8 cellular contexts compared by ENCODE assay signal in genomic region chr5:81971086-81971693, GRCh38. TPM values are rescaled to one million over a fixed set of nuclear protein-coding genes. Genes with fewer than 3 reads are reported as not detected.
DNase-seq lines count a peak whose midpoint lies in the region; ATAC-seq and TF ChIP-seq lines count a peak whose summit lies in the region.

No MANE protein-coding gene starts in this region.

- peaks cover 29% of the 10 kb centered on the region for H3K4me1 Mint-ChIP-seq in activated naive CD8-positive, alpha-beta T cell (ENCODE audit: low read depth)

- no peaks in the 10 kb centered on the region for H3K9me3 Mint-ChIP-seq in activated naive CD8-positive, alpha-beta T cell (ENCODE audit: low read depth)

- peak overlapping the region; percentile 55 for H2AFZ ChIP-seq in hepatocyte

- no peaks in the 10 kb centered on the region for H3K27me3 ChIP-seq in hepatocyte

- H3K27ac Mint-ChIP-seq in activated naive CD8-positive, alpha-beta T cell = peak overlapping the region; percentile 99

- H3K4me1 ChIP-seq in hepatocyte (ENCODE audit: insufficient read depth) = peaks cover 8% of the 10 kb centered on the region

- in situ Hi-C loops in GM13976 (cut with MboI; ENCODE audit: low sequenced_read_pairs, unreplicated experiment) = no loop called here

- no peaks in the 10 kb centered on the region for H3K9me2 ChIP-seq in hepatocyte (replicated peaks; ENCODE audit: insufficient read depth)

- H3K36me3 ChIP-seq in hepatocyte (replicated peaks; ENCODE audit: insufficient read depth, low read depth) = no peaks in the 10 kb centered on the region

- 8% methylated on average over 10 of the region's 10 CpGs for WGBS in hepatocyte (ENCODE audit: low lambda C conversion rate, missing lambda C conversion rate)

- H3K27ac ChIP-seq in hepatocyte = peak overlapping the region; percentile 95

- DNase-seq in AG09309 (ENCODE audit: low read depth) (no peak), GM13976 (ENCODE audit: low spot score) (peak; percentile 67), NCI-H1694 (lab: John Stamatoyannopoulos, UW) (peak; percentile 36), hepatocyte (ENCODE audit: low spot score) (peak; percentile 11), sciatic nerve (ENCODE audit: low spot score) (no peak), T1000 (lab: John Stamatoyannopoulos, UW) (no peak)

- H3K36me3 Mint-ChIP-seq in activated naive CD8-positive, alpha-beta T cell = peaks cover 2% of the 10 kb centered on the region

- ATAC-seq in sciatic nerve (peak; percentile 8), GM21737 (IDR thresholded peaks at IDR 0.05; ENCODE audit: unreplicated experiment) (no peak)

- peak overlapping the region; percentile 83 for H3K4me2 ChIP-seq in hepatocyte

- H3K79me2 ChIP-seq in hepatocyte = peaks cover 9% of the 10 kb centered on the region

- peak overlapping the region; percentile 96 for H3K4me3 Mint-ChIP-seq in activated naive CD8-positive, alpha-beta T cell

- no peak for TF ChIP-seq CTCF in AG09309 (IDR thresholded peaks at IDR 0.05; ENCODE audit: control insufficient read depth, insufficient read depth, low read depth, low read length, missing control alignments)
- TF ChIP-seq CTCF in GM13976 (IDR thresholded peaks at IDR 0.05; ENCODE audit: borderline replicate concordance, control extremely low read depth, extremely low read depth, insufficient read depth, missing control alignments) = no peak
- TF ChIP-seq CTCF in hepatocyte (IDR thresholded peaks at IDR 0.05; ENCODE audit: poor library complexity) = no peak

- H3K9me3 ChIP-seq in hepatocyte (ENCODE audit: low read depth) = no peaks in the 10 kb centered on the region

- no peaks in the 10 kb centered on the region for H4K20me1 ChIP-seq in hepatocyte (ENCODE audit: insufficient read depth, poor library complexity, severe bottlenecking)

- intact Hi-C loops in sciatic nerve (cut with DNase I) = no loop called here

- H3K27me3 Mint-ChIP-seq in activated naive CD8-positive, alpha-beta T cell = no peaks in the 10 kb centered on the region

- H3K4me3 ChIP-seq in AG09309 (ENCODE audit: control insufficient read depth, low read depth, low read length) (peak overlapping the region; percentile 93), hepatocyte (peak overlapping the region; percentile 54)

RNA-seq across cellular contexts. Expression of gene ATG10, which starts 0.6 kb away (rescaled TPM):
- total RNA-seq in hepatocyte (8.9 and 11.8 TPM in 2 replicates), sciatic nerve (7.3 TPM)
- 12.6 and 13.0 TPM in 2 replicates for polyA plus RNA-seq in hepatocyte

Comparison
In these comparisons a context has a peak if more than half of its experiments do, and no peak if none do; other contexts are left out.
1. DNase-seq: peak in GM13976 (single experiment), NCI-H1694 (single experiment) and hepatocyte (single experiment); none in AG09309 (single experiment), sciatic nerve (single experiment) and T1000 (single experiment).